Comparison of ENCODE assay signal across 1 cellular context in genomic region chr6:169109821-169110220, GRCh38.
TF ChIP-seq lines count a peak whose summit lies in the region.

No MANE protein-coding gene starts in this region.

TF ChIP-seq in HepG2, 621 proteins besides CTCF, POLR2A, EP300 and RAD21 (continued from another document):
- TF ChIP-seq ZBTB44 (CRISPR knock-in tag; IDR thresholded peaks at IDR 0.05), result no peak
- TF ChIP-seq KAT7 (CRISPR knock-in tag; IDR thresholded peaks at IDR 0.05; ENCODE audit: borderline replicate concordance), result no peak
- no peak for TF ChIP-seq PITX1 (CRISPR knock-in tag; IDR thresholded peaks at IDR 0.05)
